ENCODE assay signal across 8 cellular contexts in the genomic region with DNA sequence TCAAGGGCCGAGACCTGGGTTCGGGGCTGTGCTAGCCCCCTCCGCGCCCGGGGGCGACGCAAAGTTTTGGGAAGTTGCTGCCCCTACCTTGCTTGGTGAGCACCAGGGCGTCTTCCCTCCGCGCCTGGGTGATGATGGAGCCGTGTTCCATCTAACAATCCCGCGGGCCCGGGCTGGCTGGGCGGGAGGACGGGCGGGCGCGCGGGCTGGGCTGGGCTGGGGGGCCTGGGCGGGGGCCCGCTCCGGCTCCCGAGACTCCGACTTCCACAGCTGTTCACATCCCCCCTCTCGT. TPM values are rescaled to one million over a fixed set of nuclear protein-coding genes. Genes with fewer than 3 reads are reported as not detected.
DNase-seq lines count a peak whose midpoint lies in the region; ATAC-seq and TF ChIP-seq lines count a peak whose summit lies in the region.

No MANE protein-coding gene starts in this region.

- H3K4me2 ChIP-seq in HCT116 (ENCODE audit: low read length) (peak overlapping the region; percentile 95), neural cell (ENCODE audit: low read length) (no peak overlapping the region)

- H3K9me3 Mint-ChIP-seq in Calu3 (ENCODE audit: low read depth, unreplicated experiment) (no peaks in the 10 kb centered on the region), endodermal cell (no peaks in the 10 kb centered on the region)

- H3F3A ChIP-seq in neural cell (ENCODE audit: insufficient read depth, low read length, poor library complexity, severe bottlenecking), result no peaks in the 10 kb centered on the region

- peak overlapping the region; percentile 81 for H3K4me3 Mint-ChIP-seq in Calu3 (ENCODE audit: low read depth, unreplicated experiment)
- H3K4me3 Mint-ChIP-seq in endodermal cell, result peak overlapping the region; percentile 76

- H3K4me1 ChIP-seq in HCT116 (ENCODE audit: control insufficient read depth in 1 of 2, insufficient read depth in 2 of 2, low read length in 2 of 2), result peaks cover 22 to 47% of the 10 kb centered on the region in 2 experiments
- peaks cover 13% of the 10 kb centered on the region for H3K4me1 ChIP-seq in endodermal cell (ENCODE audit: control insufficient read depth, insufficient read depth, low read length)

- TF ChIP-seq CTCF in Calu3 (IDR thresholded peaks at IDR 0.05; ENCODE audit: unreplicated experiment) (no peak), HCT116 (IDR thresholded peaks at IDR 0.05 in 2 of 3, conservative IDR thresholded peaks at IDR 0.05 in 1 of 3; ENCODE audit: borderline replicate concordance in 1 of 3, insufficient read depth in 1 of 3, low read depth in 2 of 3, low read length in 2 of 3) (no peak), RWPE1 (conservative IDR thresholded peaks at IDR 0.05; ENCODE audit: low read depth) (no peak), endodermal cell (conservative IDR thresholded peaks at IDR 0.05) (no peak), neural cell (IDR thresholded peaks at IDR 0.05; ENCODE audit: poor library complexity, severe bottlenecking) (no peak)

- TF ChIP-seq RAD21 in HCT116 (IDR thresholded peaks at IDR 0.05; ENCODE audit: low read depth) (no peak), neural cell (conservative IDR thresholded peaks at IDR 0.05) (no peak)

- peaks cover 36% of the 10 kb centered on the region for H3K4me1 Mint-ChIP-seq in Calu3 (ENCODE audit: low read depth, unreplicated experiment)
- peaks cover 39% of the 10 kb centered on the region for H3K4me1 Mint-ChIP-seq in endodermal cell

- H3K4me3 ChIP-seq in HCT116 (replicated peaks in 1 of 2; ENCODE audit: low read depth in 1 of 2, low read length in 2 of 2), result peak overlapping the region; percentile 95 to 97
- H3K4me3 ChIP-seq in endodermal cell (ENCODE audit: low read length), result peak overlapping the region; percentile 92
- peak overlapping the region; percentile 100 for H3K4me3 ChIP-seq in neural cell (ENCODE audit: low read length)

- H3K9ac ChIP-seq in HCT116 (ENCODE audit: low read length) (peak overlapping the region; percentile 92), endodermal cell (ENCODE audit: extremely low read depth, low read length, poor library complexity, severe bottlenecking) (peak overlapping the region; percentile 99), neural cell (ENCODE audit: low read length) (peak overlapping the region; percentile 91)

- BruUV-seq in Calu3 (replicated peaks; lab: Mats Ljungman, UMichigan) (no TSS peak), HCT116 (replicated peaks; lab: Mats Ljungman, UMichigan) (no TSS peak)

- H3K27ac Mint-ChIP-seq in Calu3 (ENCODE audit: unreplicated experiment) (peak overlapping the region; percentile 58), endodermal cell (peak overlapping the region; percentile 72)

- intact Hi-C loops in Calu3 (cut with micrococcal nuclease; ENCODE audit: unreplicated experiment) (no loop called here), HCT116 (cut with micrococcal nuclease) (loop anchor here (1.0 to 2.0 kb wide), 2 partner anchors 17 to 59 kb away; no protein-coding TSS in a partner anchor)

- peaks cover 41% of the 10 kb centered on the region for H3K36me3 Mint-ChIP-seq in Calu3 (ENCODE audit: insufficient read depth, unreplicated experiment)
- H3K36me3 Mint-ChIP-seq in endodermal cell (ENCODE audit: low read depth), result peaks cover 5% of the 10 kb centered on the region

- ATAC-seq in HCT116, result peak; percentile 28

- TF ChIP-seq EP300 in neural cell (conservative IDR thresholded peaks at IDR 0.05; ENCODE audit: poor library complexity, severe bottlenecking), result no peak

- no peaks in the 10 kb centered on the region for H3K27me3 ChIP-seq in HCT116 (ENCODE audit: insufficient read depth, low read length)
- H3K27me3 ChIP-seq in endodermal cell (ENCODE audit: control insufficient read depth, insufficient read depth, low read length, poor library complexity, severe bottlenecking), result no peaks in the 10 kb centered on the region
- H3K27me3 ChIP-seq in neural cell (ENCODE audit: insufficient read depth, low read depth, low read length), result no peaks in the 10 kb centered on the region

- POLR2A ChIA-PET in HCT116 (lab: Charles Lee) (interaction anchor here (1.3 to 5.0 kb wide), 4 partner anchors 11 to 57 kb away, joined by 6 to 20 read pairs (median 9); no protein-coding TSS in a partner anchor), RWPE1 (lab: Yijun Ruan, JAX; ENCODE audit: low non-redundant PET) (interaction anchor here (1.5 kb wide), 1 partner anchor 19 kb away, joined by 5 read pairs; no protein-coding TSS in a partner anchor)

- CTCF ChIA-PET in Calu3 (lab: Charles Lee) (interaction anchor here (0.6 to 1.6 kb wide), 6 partner anchors 17 to 805 kb away, joined by 3 to 5 read pairs (median 4); partner anchors contain the start of gene TSFM), HCT116 (lab: Charles Lee) (interaction anchor here (0.6 kb wide), 1 partner anchor 9 kb away, joined by 3 read pairs; no protein-coding TSS in a partner anchor), RWPE1 (lab: Yijun Ruan, JAX) (interaction anchor here (0.6 kb wide), 1 partner anchor 63 kb away, joined by 5 read pairs; the partner anchor contains the start of gene TSFM)

- no peaks in the 10 kb centered on the region for H3K36me3 ChIP-seq in HCT116 (ENCODE audit: control insufficient read depth in 1 of 2, insufficient read depth in 2 of 2, low read length in 2 of 2)
- peaks cover 4% of the 10 kb centered on the region for H3K36me3 ChIP-seq in endodermal cell (ENCODE audit: control insufficient read depth, insufficient read depth, low read length)
- H3K36me3 ChIP-seq in neural cell (ENCODE audit: insufficient read depth, low read length), result no peaks in the 10 kb centered on the region

- H3K9me3 ChIP-seq in HCT116 (ENCODE audit: control insufficient read depth in 1 of 2, insufficient read depth in 1 of 2, low read depth in 1 of 2, low read length in 2 of 2) (no peaks in the 10 kb centered on the region), endodermal cell (ENCODE audit: control insufficient read depth, low read length) (no peaks in the 10 kb centered on the region), neural cell (ENCODE audit: low read length) (no peaks in the 10 kb centered on the region)

- TF ChIP-seq POLR2A in HCT116 (IDR thresholded peaks at IDR 0.05; ENCODE audit: borderline replicate concordance, extremely low read depth, insufficient read depth, insufficient read length), result no peak

- 0% methylated on average over 26 of the region's 26 CpGs; no CpG with 5 or more reads in 1 of the 2 experiments for WGBS in endodermal cell (ENCODE audit: insufficient coverage in 1 of 2, insufficient read length in 1 of 2), 2 experiments

- H4K20me1 ChIP-seq in HCT116 (ENCODE audit: insufficient read depth) (0 out of 2 replicates have a peak, but pooled peaks cover 6% of the 10 kb centered on the region), neural cell (ENCODE audit: insufficient read depth) (peaks cover 16% of the 10 kb centered on the region)

- H3K27me3 Mint-ChIP-seq in Calu3 (ENCODE audit: unreplicated experiment) (peaks cover 9% of the 10 kb centered on the region), endodermal cell (ENCODE audit: insufficient read depth) (peaks cover 13% of the 10 kb centered on the region)

- DNase-seq in Calu3 (no peak), HCT116 (ENCODE audit: low read depth, low spot score) (no peak), RWPE1 (ENCODE audit: low spot score) (peak; percentile 20), endodermal cell (no peak), NCI-H1436 treated with DMSO at 0.1 percent for 48 hours (lab: John Stamatoyannopoulos, UW) (no peak), mucosa of gallbladder (ENCODE audit: low spot score) (no peak), Kasumi-1 (lab: John Stamatoyannopoulos, UW) (no peak)

- RAD21 ChIA-PET in HCT116 (lab: Charles Lee; ENCODE audit: low non-redundant PET in 1 of 2, low total read pairs in 2 of 2, uncharacterized antibody in 2 of 2, unreplicated experiment in 2 of 2), result interaction anchor here in 1 of 2 experiments (0.9 kb wide), 1 partner anchor 18 kb away, joined by 3 read pairs; no protein-coding TSS in a partner anchor

- H3K27ac ChIP-seq in HCT116 (ENCODE audit: low read depth, low read length), result peak overlapping the region; percentile 91
- H3K27ac ChIP-seq in RWPE1, result peak overlapping the region; percentile 94
- peak overlapping the region; percentile 100 for H3K27ac ChIP-seq in endodermal cell (ENCODE audit: low read depth, low read length)
- peak overlapping the region; percentile 98 for H3K27ac ChIP-seq in neural cell (ENCODE audit: low read length)

- H3K9me2 ChIP-seq in HCT116 (ENCODE audit: insufficient read depth) (no peaks in the 10 kb centered on the region), neural cell (ENCODE audit: insufficient read depth, low read length) (no peaks in the 10 kb centered on the region)

- H2AFZ ChIP-seq in HCT116 (ENCODE audit: low read depth, low read length, poor library complexity, severe bottlenecking) (no peak overlapping the region), neural cell (ENCODE audit: low read depth, low read length) (peak overlapping the region; percentile 73)

- H3K79me2 ChIP-seq in HCT116 (ENCODE audit: insufficient read depth, low read length), result peaks cover 51% of the 10 kb centered on the region
- peaks cover 52% of the 10 kb centered on the region for H3K79me2 ChIP-seq in neural cell (replicated peaks; ENCODE audit: insufficient read depth, low read length)

TF ChIP-seq in HCT116, 20 proteins besides CTCF, POLR2A, EP300 and RAD21 (continues in another document):
- no peak for TF ChIP-seq ELF1 (IDR thresholded peaks at IDR 0.05; ENCODE audit: borderline replicate concordance, low read depth)
- no peak for TF ChIP-seq YY1 (IDR thresholded peaks at IDR 0.05; ENCODE audit: extremely low read depth, insufficient replicate concordance, low read depth, low read length)
- TF ChIP-seq SRF (IDR thresholded peaks at IDR 0.05; ENCODE audit: low read depth), result no peak

TF ChIP-seq in neural cell, 6 proteins besides CTCF, POLR2A, EP300 and RAD21 (continues in another document):
- TF ChIP-seq SMC3 (conservative IDR thresholded peaks at IDR 0.05; ENCODE audit: poor library complexity) (no peak), POLR2AphosphoS5 (IDR thresholded peaks at IDR 0.05) (no peak), MXI1 (conservative IDR thresholded peaks at IDR 0.05; ENCODE audit: poor library complexity, severe bottlenecking) (no peak), EZH2 (IDR thresholded peaks at IDR 0.05; ENCODE audit: borderline replicate concordance, insufficient read depth, low read length, poor library complexity, severe bottlenecking) (no peak)

RNA-seq across cellular contexts. Expression of gene CTDSP2, which starts 0.3 kb away (rescaled TPM):
- total RNA-seq in Calu3 (2022), result 117 and 119 TPM in 2 replicates
- total RNA-seq in HCT116 (2021; ENCODE audit: unreplicated experiment), result 82.7 TPM
- polyA plus RNA-seq in HCT116 (2012), result 75.8 and 86.4 TPM in 2 replicates
- 100 to 1,000 TPM; 137 to 148 TPM for total RNA-seq in endodermal cell
- polyA plus RNA-seq in endodermal cell (2013, experiment 1 of 2), result 100 TPM
- polyA plus RNA-seq in endodermal cell (2013, experiment 2 of 2), result 87.4 TPM
- polyA plus RNA-seq in neural cell, result 22.7 and 23.6 TPM in 2 replicates
- polyA minus RNA-seq in neural cell, result 26.3 and 27.7 TPM in 2 replicates
- 150 TPM for total RNA-seq in mucosa of gallbladder

RNA-seq across cellular contexts. Expression of gene AVIL, which starts 27.7 kb away (rescaled TPM):
- total RNA-seq in Calu3 (2022), result 6.4 and 7.9 TPM in 2 replicates
- total RNA-seq in HCT116 (2021; ENCODE audit: unreplicated experiment), result 1.1 TPM
- polyA plus RNA-seq in HCT116 (2012), result 0.40 and 0.61 TPM in 2 replicates
- total RNA-seq in endodermal cell, result 1 to 10 TPM in 1 of 2 donors, under 1 TPM in 1; 0.22 to 1.7 TPM
- 0.68 TPM for polyA plus RNA-seq in endodermal cell (2013, experiment 1 of 2)
- polyA plus RNA-seq in endodermal cell (2013, experiment 2 of 2), result 0.50 TPM
- polyA plus RNA-seq in neural cell, result 2.7 and 4.9 TPM in 2 replicates
- polyA minus RNA-seq in neural cell, result 0.97 and 1.6 TPM in 2 replicates
- total RNA-seq in mucosa of gallbladder, result 12.0 TPM
